8 cellular contexts compared by ENCODE assay signal in the genomic region with DNA sequence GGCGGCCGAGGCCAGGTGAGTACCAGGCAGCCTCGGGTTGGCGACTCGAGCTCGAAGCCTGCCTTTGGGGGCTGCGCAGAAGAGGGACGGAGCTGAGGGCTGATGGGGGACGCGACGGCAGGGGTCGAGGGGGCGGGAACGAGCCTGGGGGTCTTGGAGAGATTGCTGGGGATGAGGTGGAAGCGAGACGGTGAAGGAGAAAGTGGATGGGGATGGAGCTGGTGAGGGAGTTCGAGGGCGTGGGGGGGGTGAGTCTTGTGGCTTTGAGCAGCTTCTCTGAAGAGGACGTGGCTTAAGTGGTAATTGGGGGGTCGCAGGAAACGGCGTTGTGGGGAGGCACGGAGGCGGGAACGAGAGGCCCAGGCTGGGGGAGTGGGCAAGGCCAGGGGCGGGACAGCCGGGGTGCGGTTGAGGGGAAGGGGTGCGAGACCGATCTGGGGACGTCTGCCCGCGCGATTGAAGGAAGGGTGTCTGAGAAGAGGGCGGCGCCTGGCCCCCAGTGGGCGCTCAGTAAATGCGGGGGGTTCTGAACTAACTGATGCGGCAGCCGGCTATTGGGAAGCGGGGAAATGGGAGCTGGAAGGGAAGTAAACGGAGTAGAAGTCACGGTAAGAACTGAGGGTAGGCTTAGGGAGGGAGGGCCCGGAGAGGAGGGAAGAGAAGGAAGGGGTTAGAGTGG. TPM values are rescaled to one million over a fixed set of nuclear protein-coding genes. Genes with fewer than 3 reads are reported as not detected.
DNase-seq lines count a peak whose midpoint lies in the region; ATAC-seq and TF ChIP-seq lines count a peak whose summit lies in the region.

No MANE protein-coding gene starts in this region.

- peak overlapping the region; percentile 80 for H3K4me3 ChIP-seq in CD8-positive, alpha-beta T cell (ENCODE audit: low read depth, low read length)
- peak overlapping the region; percentile 47 to 92 (median 78) for H3K4me3 ChIP-seq in dorsolateral prefrontal cortex

- intact Hi-C loops in CD8-positive, alpha-beta T cell (cut with DNase I, micrococcal nuclease) = loop anchor here (1.0 to 10.0 kb wide), 13 partner anchors 14 to 1951 kb away; a partner anchor contains a TSS
- intact Hi-C loops in dorsolateral prefrontal cortex (cut with DNase I) = loop anchor here (1.0 to 5.0 kb wide), 4 partner anchors 9 to 206 kb away; a partner anchor contains a TSS

- peak overlapping the region; percentile 79 for H3K27ac ChIP-seq in CD8-positive, alpha-beta T cell (ENCODE audit: low read depth, low read length)
- H3K27ac ChIP-seq in dorsolateral prefrontal cortex = peak overlapping the region in 55 of 59 donors; percentile 1 to 98 (median 83)

- CTCF ChIA-PET in CD8-positive, alpha-beta T cell (lab: Charles Lee) = interaction anchor here (0.9 to 1.5 kb wide), 7 partner anchors 9 to 184 kb away, joined by 3 to 8 read pairs (median 3); no protein-coding TSS in a partner anchor

- no peaks in the 10 kb centered on the region for H3K9me3 Mint-ChIP-seq in CD8-positive, alpha-beta T cell
- H3K9me3 Mint-ChIP-seq in stimulated activated effector memory CD8-positive, alpha-beta T cell treated with anti-CD3 and anti-CD28 coated beads, Interleukin-12 subunit alpha, Interleukin-12 subunit beta, amount 100 ng/mL, for 72 hours = no peaks in the 10 kb centered on the region

- no peaks in the 10 kb centered on the region for H3K27me3 Mint-ChIP-seq in CD8-positive, alpha-beta T cell (ENCODE audit: low read depth)

- peaks cover 4% of the 10 kb centered on the region for H3K36me3 ChIP-seq in CD8-positive, alpha-beta T cell (ENCODE audit: insufficient read depth, low read length)

- H3K27ac Mint-ChIP-seq in CD8-positive, alpha-beta T cell = peak overlapping the region; percentile 86
- peak overlapping the region; percentile 95 for H3K27ac Mint-ChIP-seq in stimulated activated effector memory CD8-positive, alpha-beta T cell treated with anti-CD3 and anti-CD28 coated beads, Interleukin-12 subunit alpha, Interleukin-12 subunit beta, amount 100 ng/mL, for 72 hours

- peak in 6 of 7 experiments; percentile 18 to 68 (median 44) for DNase-seq in CD8-positive, alpha-beta T cell
- DNase-seq in KG1 (lab: John Stamatoyannopoulos, UW) (peak; percentile 24), dorsolateral prefrontal cortex (peak in 3 of 10 donors; percentile 23 to 55 (median 40)), midbrain (lab: John Stamatoyannopoulos, UW) (peak; percentile 16), D341Med (ENCODE audit: low spot score) (no peak)
- DNase-seq in activated CD4-positive, CD25-positive, alpha-beta regulatory T cell treated with anti-CD3 and anti-CD28 coated beads, Interleukin-2, amount 50 U/mL, for 16 hours (ENCODE audit: low read depth, low spot score) = peak; percentile 28
- peak; percentile 33 to 84 for DNase-seq in stimulated activated effector memory CD8-positive, alpha-beta T cell treated with anti-CD3 and anti-CD28 coated beads, Interleukin-12 subunit alpha, Interleukin-12 subunit beta, amount 100 ng/mL, for 72 hours (ENCODE audit: low spot score in 2 of 2)

- peak; percentile 3 for ATAC-seq in CD8-positive, alpha-beta T cell
- ATAC-seq in stimulated activated effector memory CD8-positive, alpha-beta T cell treated with anti-CD3 and anti-CD28 coated beads, Interleukin-12 subunit alpha, Interleukin-12 subunit beta, amount 100 ng/mL, for 72 hours = no peak
- no peak for ATAC-seq in GM21381 (IDR thresholded peaks at IDR 0.05; ENCODE audit: unreplicated experiment)

- POLR2A ChIA-PET in CD8-positive, alpha-beta T cell (lab: Charles Lee) = interaction anchor here (0.6 to 4.4 kb wide), 11 partner anchors 9 to 415 kb away, joined by 3 to 41 read pairs (median 4); a partner anchor contains a TSS

- H3K36me3 Mint-ChIP-seq in CD8-positive, alpha-beta T cell = peaks cover 43% of the 10 kb centered on the region
- H3K36me3 Mint-ChIP-seq in stimulated activated effector memory CD8-positive, alpha-beta T cell treated with anti-CD3 and anti-CD28 coated beads, Interleukin-12 subunit alpha, Interleukin-12 subunit beta, amount 100 ng/mL, for 72 hours = peaks cover 68% of the 10 kb centered on the region

- peaks cover 63% of the 10 kb centered on the region for H3K4me1 Mint-ChIP-seq in CD8-positive, alpha-beta T cell (ENCODE audit: low read depth)
- peaks cover 72% of the 10 kb centered on the region for H3K4me1 Mint-ChIP-seq in stimulated activated effector memory CD8-positive, alpha-beta T cell treated with anti-CD3 and anti-CD28 coated beads, Interleukin-12 subunit alpha, Interleukin-12 subunit beta, amount 100 ng/mL, for 72 hours

- H3K4me1 ChIP-seq in CD8-positive, alpha-beta T cell (ENCODE audit: insufficient read depth, low read length) = peaks cover 54% of the 10 kb centered on the region

- H3K9me3 ChIP-seq in CD8-positive, alpha-beta T cell (ENCODE audit: low read length) = no peaks in the 10 kb centered on the region

- H3K4me3 Mint-ChIP-seq in CD8-positive, alpha-beta T cell = peak overlapping the region; percentile 93
- peak overlapping the region; percentile 99 for H3K4me3 Mint-ChIP-seq in stimulated activated effector memory CD8-positive, alpha-beta T cell treated with anti-CD3 and anti-CD28 coated beads, Interleukin-12 subunit alpha, Interleukin-12 subunit beta, amount 100 ng/mL, for 72 hours

- no peak for TF ChIP-seq CTCF in CD8-positive, alpha-beta T cell (IDR thresholded peaks at IDR 0.05)
- peak in 1 of 56 donors; percentile 17 for TF ChIP-seq CTCF in dorsolateral prefrontal cortex (IDR thresholded peaks at IDR 0.05 in 54 of 56, conservative IDR thresholded peaks at IDR 0.05 in 2 of 56; ENCODE audit: low read depth in 1 of 56, partially characterized antibody in 56 of 56)

- no peaks in the 10 kb centered on the region for H3K27me3 ChIP-seq in CD8-positive, alpha-beta T cell (ENCODE audit: insufficient read depth, low read length)
- H3K27me3 ChIP-seq in dorsolateral prefrontal cortex = no peaks in the 10 kb centered on the region

RNA-seq across cellular contexts. Expression of a gene that starts 0.4 kb away (rescaled TPM):
- 100 to 1,000 TPM; 221 to 238 TPM for total RNA-seq in CD8-positive, alpha-beta T cell
- 100 to 1,000 TPM in 63 of 120 experiments, 10 to 100 TPM in 57; 49.9 to 250 (median 101) TPM for total RNA-seq in dorsolateral prefrontal cortex

RNA-seq across cellular contexts. Expression of a gene that starts 0.7 kb away (rescaled TPM):
- total RNA-seq in CD8-positive, alpha-beta T cell = 10 to 100 TPM; 29.3 to 33.9 TPM
- 1 to 10 TPM; 1.9 to 8.7 (median 4.2) TPM for total RNA-seq in dorsolateral prefrontal cortex

RNA-seq across cellular contexts. Expression of a gene that starts 49.4 kb away (rescaled TPM):
- total RNA-seq in CD8-positive, alpha-beta T cell = under 1 TPM; 0.25 to 0.43 TPM
- 10 to 100 TPM in 50 of 120 experiments, 1 to 10 TPM in 70; 2.6 to 39.0 (median 9.2) TPM for total RNA-seq in dorsolateral prefrontal cortex
